In the genomic region with DNA sequence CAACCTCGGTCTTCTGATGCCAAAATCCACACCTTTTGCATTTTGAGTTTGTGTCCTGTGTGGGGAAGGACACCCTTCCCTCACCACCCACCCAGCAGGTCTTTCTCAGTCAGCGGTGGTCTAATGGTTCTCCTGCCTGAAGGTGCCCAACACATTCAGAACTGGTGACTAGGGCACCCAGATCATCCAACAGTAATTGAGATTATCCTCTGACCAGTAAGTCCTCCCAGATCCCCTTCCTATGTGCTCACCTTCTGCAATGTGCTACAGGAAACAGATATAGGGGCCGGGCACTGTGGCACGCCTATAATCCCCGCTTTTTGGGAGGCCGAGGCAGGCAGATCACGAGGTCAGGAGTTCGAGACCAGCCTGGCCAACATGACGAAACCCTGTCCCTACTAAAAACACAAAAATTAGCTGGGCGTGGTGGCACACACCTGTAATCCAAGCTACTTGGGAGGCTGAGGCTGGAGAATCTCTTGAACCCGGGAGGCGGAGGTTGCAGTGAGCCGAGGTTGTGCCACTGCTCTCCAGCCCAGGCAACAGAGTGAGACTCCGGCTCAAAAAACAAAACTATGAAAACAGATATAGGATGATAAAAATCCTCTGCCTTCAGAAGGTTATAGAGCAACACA, we compare ENCODE assay signal across 1 cellular context.
TF ChIP-seq lines count a peak whose summit lies in the region.

No MANE protein-coding gene starts in this region.

TF ChIP-seq in GM23338, 12 proteins besides CTCF, POLR2A, EP300 and RAD21 (continued from another document):
- no peak for TF ChIP-seq ZNF462 (CRISPR knock-in tag; IDR thresholded peaks at IDR 0.05)
- no peak for TF ChIP-seq POLR2AphosphoS5 (IDR thresholded peaks at IDR 0.05; ENCODE audit: low read depth)
- TF ChIP-seq CREB1 (CRISPR knock-in tag; IDR thresholded peaks at IDR 0.05; ENCODE audit: low read depth) = no peak
- no peak for TF ChIP-seq STAT1 (IDR thresholded peaks at IDR 0.05; ENCODE audit: unreplicated experiment)
- TF ChIP-seq ZNF331 (CRISPR knock-in tag; IDR thresholded peaks at IDR 0.05; ENCODE audit: low read depth) = no peak
- TF ChIP-seq, protein P1, sequence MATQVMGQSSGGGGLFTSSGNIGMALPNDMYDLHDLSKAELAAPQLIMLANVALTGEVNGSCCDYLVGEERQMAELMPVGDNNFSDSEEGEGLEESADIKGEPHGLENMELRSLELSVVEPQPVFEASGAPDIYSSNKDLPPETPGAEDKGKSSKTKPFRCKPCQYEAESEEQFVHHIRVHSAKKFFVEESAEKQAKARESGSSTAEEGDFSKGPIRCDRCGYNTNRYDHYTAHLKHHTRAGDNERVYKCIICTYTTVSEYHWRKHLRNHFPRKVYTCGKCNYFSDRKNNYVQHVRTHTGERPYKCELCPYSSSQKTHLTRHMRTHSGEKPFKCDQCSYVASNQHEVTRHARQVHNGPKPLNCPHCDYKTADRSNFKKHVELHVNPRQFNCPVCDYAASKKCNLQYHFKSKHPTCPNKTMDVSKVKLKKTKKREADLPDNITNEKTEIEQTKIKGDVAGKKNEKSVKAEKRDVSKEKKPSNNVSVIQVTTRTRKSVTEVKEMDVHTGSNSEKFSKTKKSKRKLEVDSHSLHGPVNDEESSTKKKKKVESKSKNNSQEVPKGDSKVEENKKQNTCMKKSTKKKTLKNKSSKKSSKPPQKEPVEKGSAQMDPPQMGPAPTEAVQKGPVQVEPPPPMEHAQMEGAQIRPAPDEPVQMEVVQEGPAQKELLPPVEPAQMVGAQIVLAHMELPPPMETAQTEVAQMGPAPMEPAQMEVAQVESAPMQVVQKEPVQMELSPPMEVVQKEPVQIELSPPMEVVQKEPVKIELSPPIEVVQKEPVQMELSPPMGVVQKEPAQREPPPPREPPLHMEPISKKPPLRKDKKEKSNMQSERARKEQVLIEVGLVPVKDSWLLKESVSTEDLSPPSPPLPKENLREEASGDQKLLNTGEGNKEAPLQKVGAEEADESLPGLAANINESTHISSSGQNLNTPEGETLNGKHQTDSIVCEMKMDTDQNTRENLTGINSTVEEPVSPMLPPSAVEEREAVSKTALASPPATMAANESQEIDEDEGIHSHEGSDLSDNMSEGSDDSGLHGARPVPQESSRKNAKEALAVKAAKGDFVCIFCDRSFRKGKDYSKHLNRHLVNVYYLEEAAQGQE (IDR thresholded peaks at IDR 0.05; ENCODE audit: unreplicated experiment) = no peak
- TF ChIP-seq NANOG (IDR thresholded peaks at IDR 0.05; ENCODE audit: borderline replicate concordance) = no peak
- TF ChIP-seq EZH2phosphoT487 (IDR thresholded peaks at IDR 0.05; ENCODE audit: unreplicated experiment) = no peak
- TF ChIP-seq ZNF114 (CRISPR knock-in tag; IDR thresholded peaks at IDR 0.05) = no peak
- TF ChIP-seq JUNB (IDR thresholded peaks at IDR 0.05; ENCODE audit: unreplicated experiment) = no peak
